Comparison of ENCODE assay signal across 17 cellular contexts in genomic region chr18:76897257-76897656, GRCh38.
DNase-seq lines count a peak whose midpoint lies in the region; ATAC-seq and TF ChIP-seq lines count a peak whose summit lies in the region.
"Had no signal": no experiment of that assay in that cellular context is flagged by ENCODE, and none has a peak within 500 bp of the region (broad histone marks: within the 10 kb centered on the region; RNA-seq: fewer than 3 reads in every experiment).

No MANE protein-coding gene starts in this region.

- no peak overlapping the region for H3K27ac ChIP-seq in upper lobe of left lung
- H3K27ac ChIP-seq: BLaER1 had no signal

- H3K27ac Mint-ChIP-seq in activated naive CD8-positive, alpha-beta T cell treated with anti-CD3 and anti-CD28 coated beads, Interleukin-2, amount 50 U/mL, for 24 hours, result no peak overlapping the region
- no peak overlapping the region for H3K27ac Mint-ChIP-seq in activated naive CD8-positive, alpha-beta T cell treated with anti-CD3 and anti-CD28 coated beads for 36 hours
- H3K27ac Mint-ChIP-seq in natural killer cell treated with Interleukin-12 subunit alpha and Interleukin-12 subunit beta and Interleukin-15 and Interleukin-18, amount 100 ng/mL, for 72 hours, result no peak overlapping the region
- H3K27ac Mint-ChIP-seq: GM23338 had no signal

- no peaks in the 10 kb centered on the region for H3K9me3 Mint-ChIP-seq in activated naive CD8-positive, alpha-beta T cell treated with anti-CD3 and anti-CD28 coated beads, Interleukin-2, amount 50 U/mL, for 24 hours
- no peaks in the 10 kb centered on the region for H3K9me3 Mint-ChIP-seq in activated naive CD8-positive, alpha-beta T cell treated with anti-CD3 and anti-CD28 coated beads for 36 hours
- H3K9me3 Mint-ChIP-seq in natural killer cell treated with Interleukin-12 subunit alpha and Interleukin-12 subunit beta and Interleukin-15 and Interleukin-18, amount 100 ng/mL, for 72 hours, result no peaks in the 10 kb centered on the region
- H3K9me3 Mint-ChIP-seq: GM23338 had no signal

- DNase-seq in activated naive CD8-positive, alpha-beta T cell treated with anti-CD3 and anti-CD28 coated beads, Interleukin-2, amount 50 U/mL, for 24 hours, result no peak
- no peak for DNase-seq in activated naive CD8-positive, alpha-beta T cell treated with anti-CD3 and anti-CD28 coated beads for 36 hours
- no peak for DNase-seq in natural killer cell treated with Interleukin-12 subunit alpha and Interleukin-12 subunit beta and Interleukin-15 and Interleukin-18, amount 100 ng/mL, for 72 hours (ENCODE audit: low spot score)
- DNase-seq in upper lobe of left lung, result no peak
- DNase-seq in HAP-1 (ENCODE audit: low spot score in 2 of 2), result no peak
- no peak for DNase-seq in stimulated activated CD4-positive, alpha-beta T cell treated with anti-CD3 and anti-CD28 coated beads, Interleukin-2, amount 100 ng/mL, for 48 hours
- DNase-seq in NOMO-1 treated with DMSO at 0.1 percent for 48 hours (lab: John Stamatoyannopoulos, UW; ENCODE audit: unreplicated experiment), result no peak
- DNase-seq: 8988T; AML-193; Caco-2; CD8-positive, alpha-beta memory T cell; DND-41; GDM1; H7 had no signal

- no peak for TF ChIP-seq EP300 in upper lobe of left lung (IDR thresholded peaks at IDR 0.05)

- H3K4me3 ChIP-seq in upper lobe of left lung (no peak overlapping the region), HAP-1 (no peak overlapping the region)
- H3K4me3 ChIP-seq: BLaER1, GM23338 had no signal

- H3K9me3 ChIP-seq in upper lobe of left lung (no peaks in the 10 kb centered on the region), HAP-1 (no peaks in the 10 kb centered on the region)
- H3K9me3 ChIP-seq: Caco-2 had no signal

- no peak for TF ChIP-seq CTCF in upper lobe of left lung (IDR thresholded peaks at IDR 0.05)

- H3K27me3 ChIP-seq in upper lobe of left lung (no peaks in the 10 kb centered on the region), HAP-1 (ENCODE audit: low read depth) (no peaks in the 10 kb centered on the region)
- H3K27me3 ChIP-seq: BLaER1 had no signal

- H3K4me1 Mint-ChIP-seq in activated naive CD8-positive, alpha-beta T cell treated with anti-CD3 and anti-CD28 coated beads, Interleukin-2, amount 50 U/mL, for 24 hours, result no peaks in the 10 kb centered on the region
- no peaks in the 10 kb centered on the region for H3K4me1 Mint-ChIP-seq in activated naive CD8-positive, alpha-beta T cell treated with anti-CD3 and anti-CD28 coated beads for 36 hours
- no peaks in the 10 kb centered on the region for H3K4me1 Mint-ChIP-seq in natural killer cell treated with Interleukin-12 subunit alpha and Interleukin-12 subunit beta and Interleukin-15 and Interleukin-18, amount 100 ng/mL, for 72 hours (ENCODE audit: low read depth in 2 of 2)
- H3K4me1 Mint-ChIP-seq: CD8-positive, alpha-beta memory T cell; GM23338 had no signal

- ATAC-seq in activated naive CD8-positive, alpha-beta T cell treated with anti-CD3 and anti-CD28 coated beads, Interleukin-2, amount 50 U/mL, for 24 hours, result peak; percentile 35
- ATAC-seq in esophagus mucosa, result peak; percentile 29
- ATAC-seq in natural killer cell treated with Interleukin-12 subunit alpha and Interleukin-12 subunit beta and Interleukin-15 and Interleukin-18, amount 100 ng/mL, for 72 hours, result peak; percentile 28 to 62
- ATAC-seq in upper lobe of left lung (ENCODE audit: low FRiP score in 2 of 2), result peak; percentile 29 to 50
- ATAC-seq: GM23338 had no signal

- no peaks in the 10 kb centered on the region for H3K27me3 Mint-ChIP-seq in activated naive CD8-positive, alpha-beta T cell treated with anti-CD3 and anti-CD28 coated beads, Interleukin-2, amount 50 U/mL, for 24 hours
- no peaks in the 10 kb centered on the region for H3K27me3 Mint-ChIP-seq in activated naive CD8-positive, alpha-beta T cell treated with anti-CD3 and anti-CD28 coated beads for 36 hours
- no peaks in the 10 kb centered on the region for H3K27me3 Mint-ChIP-seq in natural killer cell treated with Interleukin-12 subunit alpha and Interleukin-12 subunit beta and Interleukin-15 and Interleukin-18, amount 100 ng/mL, for 72 hours
- H3K27me3 Mint-ChIP-seq: CD8-positive, alpha-beta memory T cell had no signal

- H3K36me3 Mint-ChIP-seq in activated naive CD8-positive, alpha-beta T cell treated with anti-CD3 and anti-CD28 coated beads, Interleukin-2, amount 50 U/mL, for 24 hours (ENCODE audit: low read depth), result peaks cover 33% of the 10 kb centered on the region
- peaks cover 41% of the 10 kb centered on the region for H3K36me3 Mint-ChIP-seq in activated naive CD8-positive, alpha-beta T cell treated with anti-CD3 and anti-CD28 coated beads for 36 hours
- H3K36me3 Mint-ChIP-seq in natural killer cell treated with Interleukin-12 subunit alpha and Interleukin-12 subunit beta and Interleukin-15 and Interleukin-18, amount 100 ng/mL, for 72 hours, result peaks cover 21% of the 10 kb centered on the region

- in situ Hi-C loops in HAP-1 (cut with MboI; ENCODE audit: low sequenced_read_pairs), result loop anchor here (10.0 kb wide), 1 partner anchor 58 kb away; no protein-coding TSS in a partner anchor

- peaks cover 27 to 60% (median 51%) of the 10 kb centered on the region in 4 donors for H3K36me3 ChIP-seq in upper lobe of left lung
- peaks cover 37% of the 10 kb centered on the region for H3K36me3 ChIP-seq in HAP-1 (replicated peaks)

- WGBS in upper lobe of left lung, 2 donors, result 85 to 100% methylated on average over 2 of the region's 2 CpGs

- no peak overlapping the region for H3K4me3 Mint-ChIP-seq in activated naive CD8-positive, alpha-beta T cell treated with anti-CD3 and anti-CD28 coated beads, Interleukin-2, amount 50 U/mL, for 24 hours
- H3K4me3 Mint-ChIP-seq in activated naive CD8-positive, alpha-beta T cell treated with anti-CD3 and anti-CD28 coated beads for 36 hours, result no peak overlapping the region
- no peak overlapping the region for H3K4me3 Mint-ChIP-seq in natural killer cell treated with Interleukin-12 subunit alpha and Interleukin-12 subunit beta and Interleukin-15 and Interleukin-18, amount 100 ng/mL, for 72 hours
- H3K4me3 Mint-ChIP-seq: CD8-positive, alpha-beta memory T cell; GM23338 had no signal

- TF ChIP-seq POLR2A in upper lobe of left lung (IDR thresholded peaks at IDR 0.05), result no peak

- H3K4me1 ChIP-seq in upper lobe of left lung (no peaks in the 10 kb centered on the region), HAP-1 (no peaks in the 10 kb centered on the region)
- H3K4me1 ChIP-seq: BLaER1, Caco-2 had no signal
